8 cellular contexts compared by ENCODE assay signal in the genomic region with DNA sequence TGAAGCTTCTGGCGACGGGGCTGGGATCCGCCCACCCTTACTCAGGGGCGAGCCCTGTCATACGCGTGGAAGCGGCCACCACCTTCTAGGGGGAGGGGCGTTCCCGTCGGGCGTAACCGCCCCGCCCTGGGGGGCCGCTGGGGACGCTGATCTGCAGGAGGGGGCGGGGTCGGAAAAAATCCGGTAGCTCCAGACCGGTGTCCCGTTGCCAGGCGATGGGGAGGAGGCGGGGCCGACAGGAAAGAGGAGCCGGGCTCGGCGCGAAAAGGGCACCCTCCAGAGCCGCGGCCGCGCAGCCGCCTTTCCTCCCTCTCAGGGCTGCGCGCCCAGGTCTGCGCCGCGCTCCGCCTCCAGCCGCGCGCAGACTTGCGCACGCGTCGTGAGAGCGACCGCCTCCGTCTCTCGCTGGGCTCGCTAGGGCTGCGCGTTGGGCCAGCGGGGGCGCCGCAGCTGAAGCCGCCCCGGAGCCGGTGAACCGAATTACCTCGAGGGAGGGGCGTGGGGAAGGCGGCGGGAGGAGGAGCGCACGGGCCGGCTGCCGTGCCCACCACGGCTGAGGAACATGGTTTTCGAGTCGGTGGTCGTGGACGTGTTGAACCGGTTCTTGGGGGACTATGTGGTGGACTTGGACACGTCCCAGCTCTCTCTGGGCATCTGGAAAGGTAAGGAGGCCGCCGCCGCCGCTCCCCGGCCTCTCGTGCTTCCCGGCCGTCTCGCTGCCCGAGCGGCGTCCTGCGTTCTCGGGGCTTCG. TPM values are rescaled to one million over a fixed set of nuclear protein-coding genes. Genes with fewer than 3 reads are reported as not detected.
A peak's percentile ranks its signal among the peaks of the same experiment; 100 is the strongest.
DNase-seq lines count a peak whose midpoint lies in the region; ATAC-seq and TF ChIP-seq lines count a peak whose summit lies in the region.

VPS13A (plus strand) TSS at position 392 of the 751 bp plus-strand sequence; CDS start at position 563, 171 bp downstream.

- peak; percentile 83 for ATAC-seq in HG02870 (IDR thresholded peaks at IDR 0.05; ENCODE audit: unreplicated experiment)
- peak; percentile 97 for ATAC-seq in left ventricle myocardium superior

- H3K27me3 ChIP-seq in uterus = no peaks in the 10 kb centered on the region

- no peaks in the 10 kb centered on the region for H3K9me3 ChIP-seq in uterus

- in situ Hi-C loops in GM13976 (cut with MboI; ENCODE audit: low sequenced_read_pairs, unreplicated experiment) = no loop called here

- TF ChIP-seq POLR2A in uterus (IDR thresholded peaks at IDR 0.05) = peak; percentile 69 to 71

- no peaks in the 10 kb centered on the region for H3K4me1 ChIP-seq in uterus

- H3K27ac ChIP-seq in uterus = peak within 1 kb of the TSS; percentile 82 to 93

- DNase-seq in GM13976 (ENCODE audit: low spot score) = peak; percentile 94
- peak; percentile 96 for DNase-seq in NCI-H146 (lab: John Stamatoyannopoulos, UW)
- peak; percentile 86 to 94 (median 88) for DNase-seq in T-helper 1 cell
- peak; percentile 89 for DNase-seq in amniotic stem cell (lab: John Stamatoyannopoulos, UW)
- peak; percentile 95 for DNase-seq in left ventricle myocardium superior
- DNase-seq in pulmonary artery endothelial cell (ENCODE audit: low read depth, low spot score) = peak; percentile 53
- DNase-seq in uterus = peak; percentile 94 to 95

- intact Hi-C loops in left ventricle myocardium superior (cut with micrococcal nuclease) = no loop called here
- intact Hi-C loops in uterus (cut with DNase I; ENCODE audit: low total_unique reads) = no loop called here

- peak within 1 kb of the TSS; percentile 79 to 81 for H3K4me3 ChIP-seq in uterus

- TF ChIP-seq CTCF in GM13976 (IDR thresholded peaks at IDR 0.05; ENCODE audit: borderline replicate concordance, control extremely low read depth, extremely low read depth, insufficient read depth, missing control alignments) = peak; percentile 58
- TF ChIP-seq CTCF in uterus (IDR thresholded peaks at IDR 0.05) = peak in 3 of 4 experiments; percentile 38 to 40 (median 39)

- H3K36me3 ChIP-seq in uterus = no peaks in the 10 kb centered on the region

RNA-seq across cellular contexts. Expression of gene VPS13A, which starts in this region (rescaled TPM):
- total RNA-seq in left ventricle myocardium superior = 39.0 TPM
- 25.5 and 34.0 TPM in 2 replicates for total RNA-seq in pulmonary artery endothelial cell
- total RNA-seq in uterus = 10 to 100 TPM; 22.5 to 58.9 (median 39.0) TPM

Comparison
In these comparisons a context has a peak if more than half of its experiments do, and no peak if none do; other contexts are left out.
1. Peak in every context shown above with its lines: DNase-seq, ATAC-seq, H3K4me3 ChIP-seq and H3K27ac ChIP-seq.